In genomic region chr7:102220229-102220850, GRCh38 we compare ENCODE assay signal across 28 cellular contexts.
DNase-seq lines count a peak whose midpoint lies in the region; ATAC-seq and TF ChIP-seq lines count a peak whose summit lies in the region.
"Had no signal": no experiment of that assay in that cellular context is flagged by ENCODE, and none has a peak within 500 bp of the region (broad histone marks: within the 10 kb centered on the region; RNA-seq: fewer than 3 reads in every experiment).

No MANE protein-coding gene starts in this region.

- H3K4me3 ChIP-seq in H7 (ENCODE audit: insufficient read depth, low read depth, low read length) = no peak overlapping the region
- no peak overlapping the region for H3K4me3 ChIP-seq in RWPE2 (ENCODE audit: severe bottlenecking)
- H3K4me3 ChIP-seq in epithelial cell of esophagus (ENCODE audit: low read length) = no peak overlapping the region
- H3K4me3 ChIP-seq in smooth muscle cell = no peak overlapping the region
- H3K4me3 ChIP-seq: esophagus squamous epithelium, gastroesophageal sphincter, lower lobe of right lung, skin epidermis, testis, vagina had no signal

- H3K27me3 ChIP-seq in H7 (ENCODE audit: control insufficient read depth, insufficient read depth, low read length) = no peaks in the 10 kb centered on the region
- H3K27me3 ChIP-seq in RWPE2 (ENCODE audit: insufficient read depth, poor library complexity, severe bottlenecking) = no peaks in the 10 kb centered on the region
- no peaks in the 10 kb centered on the region for H3K27me3 ChIP-seq in smooth muscle cell (ENCODE audit: low read depth)
- H3K27me3 ChIP-seq: esophagus squamous epithelium, gastroesophageal sphincter, neutrophil, testis, vagina had no signal

- ATAC-seq in RWPE2 (ENCODE audit: low read depth) (peak; percentile 82), GM18873 (IDR thresholded peaks at IDR 0.05; ENCODE audit: low FRiP score, unreplicated experiment) (no peak)
- ATAC-seq: activated T-helper 17 cell treated with anti-CD3 and anti-CD28 coated beads, Interleukin-2, amount 50 U/mL, for 72 hours; gastroesophageal sphincter; lower lobe of right lung; stimulated activated naive B cell treated with anti-CD40 and anti-IgM and Interleukin-4, amounts not matched to agents 10 μg/mL and 1 μg/mL and 100 μg/mL, for 72 hours; T-helper 17 cell had no signal

- H3K79me2 ChIP-seq in smooth muscle cell (ENCODE audit: low read depth) = peaks cover 12% of the 10 kb centered on the region

- H3K27ac ChIP-seq in RWPE2 (ENCODE audit: poor library complexity, severe bottlenecking) (peak overlapping the region; percentile 78), smooth muscle cell (ENCODE audit: low read depth) (peak overlapping the region; percentile 77)
- H3K27ac ChIP-seq: esophagus squamous epithelium, gastroesophageal sphincter, lower lobe of right lung, neutrophil, skin epidermis, testis, vagina had no signal

- no peaks in the 10 kb centered on the region for H3K36me3 ChIP-seq in H7 (replicated peaks; ENCODE audit: control insufficient read depth, insufficient read depth, low read length)
- H3K36me3 ChIP-seq in RWPE2 (ENCODE audit: low read depth) = no peaks in the 10 kb centered on the region
- no peaks in the 10 kb centered on the region for H3K36me3 ChIP-seq in smooth muscle cell (ENCODE audit: low read depth)

- no peak overlapping the region for H3K9ac ChIP-seq in smooth muscle cell (ENCODE audit: low read depth)

- WGBS in smooth muscle cell (ENCODE audit: low lambda C conversion rate) = 97% methylated on average over 14 of the region's 14 CpGs

- no peak for TF ChIP-seq CTCF in RWPE2 (IDR thresholded peaks at IDR 0.05; ENCODE audit: poor library complexity, severe bottlenecking)
- peak; percentile 11 for TF ChIP-seq CTCF in epithelial cell of esophagus (IDR thresholded peaks at IDR 0.05; ENCODE audit: insufficient read depth, low read depth, low read length, missing control alignments)
- no peak for TF ChIP-seq CTCF in smooth muscle cell (IDR thresholded peaks at IDR 0.05; ENCODE audit: borderline replicate concordance, insufficient read depth, poor library complexity, severe bottlenecking)

- H3K4me1 ChIP-seq in RWPE2 (ENCODE audit: insufficient read depth, poor library complexity, severe bottlenecking) = peaks cover 17% of the 10 kb centered on the region
- no peaks in the 10 kb centered on the region for H3K4me1 ChIP-seq in smooth muscle cell (ENCODE audit: low read depth)
- H3K4me1 ChIP-seq: esophagus squamous epithelium, gastroesophageal sphincter, lower lobe of right lung, testis, vagina had no signal

- no peak overlapping the region for H3K4me2 ChIP-seq in smooth muscle cell

- no peak overlapping the region for H2AFZ ChIP-seq in smooth muscle cell (ENCODE audit: low read depth)

- DNase-seq in H7 (peak; percentile 71), RWPE2 (ENCODE audit: low spot score) (no peak), epithelial cell of esophagus (ENCODE audit: low read depth) (peak; percentile 69), smooth muscle cell (lab: John Stamatoyannopoulos, UW; ENCODE audit: unreplicated experiment) (no peak), DMS 273 (lab: John Stamatoyannopoulos, UW; ENCODE audit: unreplicated experiment) (no peak), epidermal melanocyte (ENCODE audit: insufficient read length, low spot score) (no peak)
- DNase-seq: activated CD4-positive, alpha-beta T cell treated with anti-CD3 and anti-CD28 coated beads, Interleukin-2, amount 10 ng/mL, durations not matched to agents 7 days and 5 days; CD4-positive, alpha-beta T cell; cerebellar nuclear complex; DMS53; effector CD4-positive, alpha-beta T cell; esophagus squamous epithelium; KG1; kidney; lower lobe of right lung; NCI-H1048; NCI-H187; NCI-H748 treated with DMSO at 0.1 percent for 48 hours; SHP77; stimulated activated naive B cell treated with anti-CD40 and anti-IgM and Interleukin-4, amounts not matched to agents 10 μg/mL and 1 μg/mL and 100 μg/mL, for 72 hours; T-helper 17 cell; testis had no signal

- no peaks in the 10 kb centered on the region for H3K9me3 ChIP-seq in RWPE2 (ENCODE audit: severe bottlenecking)
- no peaks in the 10 kb centered on the region for H3K9me3 ChIP-seq in smooth muscle cell (replicated peaks; ENCODE audit: low read depth)
- H3K9me3 ChIP-seq: esophagus squamous epithelium, gastroesophageal sphincter, lower lobe of right lung, neutrophil, testis, vagina had no signal

- peaks cover 7% of the 10 kb centered on the region for H3F3A ChIP-seq in smooth muscle cell (ENCODE audit: low read depth)

- H4K20me1 ChIP-seq in smooth muscle cell (ENCODE audit: low read depth) = peaks cover 43% of the 10 kb centered on the region

Comparison
In these comparisons a context has a peak if more than half of its experiments do, and no peak if none do; other contexts are left out.
1. DNase-seq: peak in H7 (single experiment) and epithelial cell of esophagus (single experiment); none in RWPE2 (single experiment), smooth muscle cell (single experiment), DMS 273 (single experiment) and epidermal melanocyte (single experiment).